In genomic region chrX:130937101-130937500, GRCh38 we compare ENCODE assay signal across 26 cellular contexts.
"Had no signal": no experiment of that assay in that cellular context is flagged by ENCODE, and none has a peak within 500 bp of the region (broad histone marks: within the 10 kb centered on the region; RNA-seq: fewer than 3 reads in every experiment).

No MANE protein-coding gene starts in this region.

- H3K27me3 ChIP-seq: adrenal gland, body of pancreas, colonic mucosa, gastrocnemius medialis, hepatocyte had no signal

- H3K9me3 ChIP-seq: adrenal gland, body of pancreas, colonic mucosa, gastrocnemius medialis, heart right ventricle had no signal

- DNase-seq: activated CD4-positive, alpha-beta memory T cell treated with anti-CD3 and anti-CD28 coated beads, Interleukin-2, amount 10 ng/mL, durations not matched to agents 7 days and 5 days; activated CD4-positive, alpha-beta T cell treated with anti-CD3 and anti-CD28 coated beads for 1 hour; activated CD4-positive, alpha-beta T cell treated with anti-CD3 and anti-CD28 coated beads for 4 hours; activated CD4-positive, alpha-beta T cell treated with anti-CD3 and anti-CD28 coated beads, Interleukin-2, amount 10 ng/mL, durations not matched to agents 7 days and 5 days; activated CD4-positive, alpha-beta T cell treated with anti-CD3 and anti-CD28 coated beads, Interleukin-2, amount 50 U/mL, for 4 hours; activated CD8-positive, alpha-beta memory T cell treated with anti-CD3 and anti-CD28 coated beads, Interleukin-2, amount 50 U/mL, for 48 hours; activated effector memory CD4-positive, alpha-beta T cell treated with anti-CD3 and anti-CD28 coated beads, Interleukin-2, amount 50 U/mL, for 16 hours; activated naive CD4-positive, alpha-beta T cell treated with anti-CD3 and anti-CD28 coated beads for 36 hours; activated naive CD8-positive, alpha-beta T cell treated with anti-CD3 and anti-CD28 coated beads for 36 hours; activated naive CD8-positive, alpha-beta T cell treated with anti-CD3 and anti-CD28 coated beads, Interleukin-2, amount 50 U/mL, for 24 hours; activated T-cell treated with anti-CD3 and anti-CD28 coated beads for 4 hours; activated T-cell treated with anti-CD3 and anti-CD28 coated beads, Interleukin-2, amount 50 U/mL, for 24 hours; adrenal gland; amygdala; aorta; body of pancreas; caudate nucleus; colonic mucosa; effector CD8-positive, alpha-beta T cell; foreskin fibroblast; gastrocnemius medialis; heart right ventricle; T-helper 2 cell had no signal

- H3K27ac ChIP-seq: adrenal gland, body of pancreas, colonic mucosa, gastrocnemius medialis, heart right ventricle, hepatocyte had no signal

- ATAC-seq: activated naive CD8-positive, alpha-beta T cell treated with anti-CD3 and anti-CD28 coated beads, Interleukin-2, amount 50 U/mL, for 24 hours; body of pancreas; esophagus mucosa; gastrocnemius medialis; heart right ventricle; WTC11 had no signal

- H3K36me3 ChIP-seq: adrenal gland, colonic mucosa, gastrocnemius medialis, heart right ventricle had no signal

- H3K4me3 ChIP-seq: adrenal gland, body of pancreas, colonic mucosa, gastrocnemius medialis, heart right ventricle, hepatocyte had no signal
